In genomic region chr12:106144847-106145246, GRCh38 we compare ENCODE assay signal across 1 cellular context.
A peak's percentile ranks its signal among the peaks of the same experiment; 100 is the strongest.
TF ChIP-seq lines count a peak whose summit lies in the region.

No MANE protein-coding gene starts in this region.

TF ChIP-seq in K562, 482 proteins besides CTCF, POLR2A, EP300 and RAD21:
- TF ChIP-seq, protein P1, sequence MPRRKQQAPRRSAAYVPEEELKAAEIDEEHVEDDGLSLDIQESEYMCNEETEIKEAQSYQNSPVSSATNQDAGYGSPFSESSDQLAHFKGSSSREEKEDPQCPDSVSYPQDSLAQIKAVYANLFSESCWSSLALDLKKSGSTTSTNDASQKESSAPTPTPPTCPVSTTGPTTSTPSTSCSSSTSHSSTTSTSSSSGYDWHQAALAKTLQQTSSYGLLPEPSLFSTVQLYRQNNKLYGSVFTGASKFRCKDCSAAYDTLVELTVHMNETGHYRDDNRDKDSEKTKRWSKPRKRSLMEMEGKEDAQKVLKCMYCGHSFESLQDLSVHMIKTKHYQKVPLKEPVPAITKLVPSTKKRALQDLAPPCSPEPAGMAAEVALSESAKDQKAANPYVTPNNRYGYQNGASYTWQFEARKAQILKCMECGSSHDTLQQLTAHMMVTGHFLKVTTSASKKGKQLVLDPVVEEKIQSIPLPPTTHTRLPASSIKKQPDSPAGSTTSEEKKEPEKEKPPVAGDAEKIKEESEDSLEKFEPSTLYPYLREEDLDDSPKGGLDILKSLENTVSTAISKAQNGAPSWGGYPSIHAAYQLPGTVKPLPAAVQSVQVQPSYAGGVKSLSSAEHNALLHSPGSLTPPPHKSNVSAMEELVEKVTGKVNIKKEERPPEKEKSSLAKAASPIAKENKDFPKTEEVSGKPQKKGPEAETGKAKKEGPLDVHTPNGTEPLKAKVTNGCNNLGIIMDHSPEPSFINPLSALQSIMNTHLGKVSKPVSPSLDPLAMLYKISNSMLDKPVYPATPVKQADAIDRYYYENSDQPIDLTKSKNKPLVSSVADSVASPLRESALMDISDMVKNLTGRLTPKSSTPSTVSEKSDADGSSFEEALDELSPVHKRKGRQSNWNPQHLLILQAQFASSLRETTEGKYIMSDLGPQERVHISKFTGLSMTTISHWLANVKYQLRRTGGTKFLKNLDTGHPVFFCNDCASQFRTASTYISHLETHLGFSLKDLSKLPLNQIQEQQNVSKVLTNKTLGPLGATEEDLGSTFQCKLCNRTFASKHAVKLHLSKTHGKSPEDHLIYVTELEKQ (CRISPR knock-in tag; IDR thresholded peaks at IDR 0.05), result no peak
- no peak for TF ChIP-seq SP2 (IDR thresholded peaks at IDR 0.05; ENCODE audit: extremely low read depth, low read depth, low read length, poor library complexity, severe bottlenecking)
- no peak for TF ChIP-seq RFX5 (IDR thresholded peaks at IDR 0.05; ENCODE audit: low read depth, low read length)
- no peak for TF ChIP-seq ZNF551 (CRISPR knock-in tag; IDR thresholded peaks at IDR 0.05)
- TF ChIP-seq TAL1 (IDR thresholded peaks at IDR 0.05), result no peak
- 0 out of 2 replicates have a peak, but pooled peaks have one; percentile 12 for TF ChIP-seq HMBOX1 (IDR thresholded peaks at IDR 0.05)
- no peak for TF ChIP-seq MTA2 (IDR thresholded peaks at IDR 0.05; ENCODE audit: low read depth)
- peak; percentile 27; the same call in 1 of the 2 replicates for TF ChIP-seq MAFG (tag; conservative IDR thresholded peaks at IDR 0.05)
